1 cellular context compared by ENCODE assay signal in the genomic region with DNA sequence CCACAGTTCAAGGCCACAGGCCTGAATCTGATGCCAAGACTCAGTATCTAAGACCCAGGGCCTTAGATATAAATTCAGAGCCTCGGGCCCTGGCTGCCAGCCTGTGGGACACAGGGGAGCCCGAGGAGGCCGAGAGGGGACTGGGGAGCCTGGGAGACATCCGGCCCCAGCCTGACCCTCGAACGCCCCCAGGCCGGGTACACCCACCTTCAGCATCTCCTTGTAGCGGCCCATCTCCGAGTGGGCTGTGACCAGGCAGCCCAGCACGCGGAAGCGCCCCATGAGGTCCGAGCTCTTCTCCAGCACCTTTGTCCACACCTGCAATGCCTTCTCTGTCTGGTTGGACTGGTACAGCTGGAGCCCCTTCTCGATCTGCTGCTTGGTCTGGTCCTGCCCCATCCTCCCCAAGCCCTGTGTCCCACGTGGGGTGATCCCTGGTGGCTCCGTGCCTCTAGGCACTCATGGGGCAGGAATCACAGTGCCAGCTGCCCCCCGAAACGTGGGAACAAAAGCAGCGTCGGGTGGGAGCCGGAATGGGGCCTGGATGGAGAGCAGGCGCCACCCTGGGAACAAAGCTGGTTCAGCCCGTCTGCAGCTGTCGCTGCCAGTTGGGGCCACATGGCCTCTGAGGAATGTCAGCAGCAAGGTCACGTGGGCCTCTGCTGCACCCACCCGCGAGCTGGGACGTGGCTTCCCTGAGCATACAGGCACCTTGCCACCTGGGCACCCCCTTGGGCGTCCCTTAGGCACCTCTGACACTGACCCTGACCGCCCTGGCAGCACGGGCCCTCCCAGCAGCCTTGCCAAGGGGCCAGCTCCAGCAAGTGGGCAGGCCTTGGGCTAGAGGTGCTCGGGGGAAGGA.
TF ChIP-seq lines count a peak whose summit lies in the region.

A gene (minus strand): TSS at position 571 of the 862 bp plus-strand sequence. CDS start 172 bp downstream, at position 399.

TF ChIP-seq in GM23338, 12 proteins besides CTCF, POLR2A, EP300 and RAD21 (continued from another document):
- TF ChIP-seq, protein P1, sequence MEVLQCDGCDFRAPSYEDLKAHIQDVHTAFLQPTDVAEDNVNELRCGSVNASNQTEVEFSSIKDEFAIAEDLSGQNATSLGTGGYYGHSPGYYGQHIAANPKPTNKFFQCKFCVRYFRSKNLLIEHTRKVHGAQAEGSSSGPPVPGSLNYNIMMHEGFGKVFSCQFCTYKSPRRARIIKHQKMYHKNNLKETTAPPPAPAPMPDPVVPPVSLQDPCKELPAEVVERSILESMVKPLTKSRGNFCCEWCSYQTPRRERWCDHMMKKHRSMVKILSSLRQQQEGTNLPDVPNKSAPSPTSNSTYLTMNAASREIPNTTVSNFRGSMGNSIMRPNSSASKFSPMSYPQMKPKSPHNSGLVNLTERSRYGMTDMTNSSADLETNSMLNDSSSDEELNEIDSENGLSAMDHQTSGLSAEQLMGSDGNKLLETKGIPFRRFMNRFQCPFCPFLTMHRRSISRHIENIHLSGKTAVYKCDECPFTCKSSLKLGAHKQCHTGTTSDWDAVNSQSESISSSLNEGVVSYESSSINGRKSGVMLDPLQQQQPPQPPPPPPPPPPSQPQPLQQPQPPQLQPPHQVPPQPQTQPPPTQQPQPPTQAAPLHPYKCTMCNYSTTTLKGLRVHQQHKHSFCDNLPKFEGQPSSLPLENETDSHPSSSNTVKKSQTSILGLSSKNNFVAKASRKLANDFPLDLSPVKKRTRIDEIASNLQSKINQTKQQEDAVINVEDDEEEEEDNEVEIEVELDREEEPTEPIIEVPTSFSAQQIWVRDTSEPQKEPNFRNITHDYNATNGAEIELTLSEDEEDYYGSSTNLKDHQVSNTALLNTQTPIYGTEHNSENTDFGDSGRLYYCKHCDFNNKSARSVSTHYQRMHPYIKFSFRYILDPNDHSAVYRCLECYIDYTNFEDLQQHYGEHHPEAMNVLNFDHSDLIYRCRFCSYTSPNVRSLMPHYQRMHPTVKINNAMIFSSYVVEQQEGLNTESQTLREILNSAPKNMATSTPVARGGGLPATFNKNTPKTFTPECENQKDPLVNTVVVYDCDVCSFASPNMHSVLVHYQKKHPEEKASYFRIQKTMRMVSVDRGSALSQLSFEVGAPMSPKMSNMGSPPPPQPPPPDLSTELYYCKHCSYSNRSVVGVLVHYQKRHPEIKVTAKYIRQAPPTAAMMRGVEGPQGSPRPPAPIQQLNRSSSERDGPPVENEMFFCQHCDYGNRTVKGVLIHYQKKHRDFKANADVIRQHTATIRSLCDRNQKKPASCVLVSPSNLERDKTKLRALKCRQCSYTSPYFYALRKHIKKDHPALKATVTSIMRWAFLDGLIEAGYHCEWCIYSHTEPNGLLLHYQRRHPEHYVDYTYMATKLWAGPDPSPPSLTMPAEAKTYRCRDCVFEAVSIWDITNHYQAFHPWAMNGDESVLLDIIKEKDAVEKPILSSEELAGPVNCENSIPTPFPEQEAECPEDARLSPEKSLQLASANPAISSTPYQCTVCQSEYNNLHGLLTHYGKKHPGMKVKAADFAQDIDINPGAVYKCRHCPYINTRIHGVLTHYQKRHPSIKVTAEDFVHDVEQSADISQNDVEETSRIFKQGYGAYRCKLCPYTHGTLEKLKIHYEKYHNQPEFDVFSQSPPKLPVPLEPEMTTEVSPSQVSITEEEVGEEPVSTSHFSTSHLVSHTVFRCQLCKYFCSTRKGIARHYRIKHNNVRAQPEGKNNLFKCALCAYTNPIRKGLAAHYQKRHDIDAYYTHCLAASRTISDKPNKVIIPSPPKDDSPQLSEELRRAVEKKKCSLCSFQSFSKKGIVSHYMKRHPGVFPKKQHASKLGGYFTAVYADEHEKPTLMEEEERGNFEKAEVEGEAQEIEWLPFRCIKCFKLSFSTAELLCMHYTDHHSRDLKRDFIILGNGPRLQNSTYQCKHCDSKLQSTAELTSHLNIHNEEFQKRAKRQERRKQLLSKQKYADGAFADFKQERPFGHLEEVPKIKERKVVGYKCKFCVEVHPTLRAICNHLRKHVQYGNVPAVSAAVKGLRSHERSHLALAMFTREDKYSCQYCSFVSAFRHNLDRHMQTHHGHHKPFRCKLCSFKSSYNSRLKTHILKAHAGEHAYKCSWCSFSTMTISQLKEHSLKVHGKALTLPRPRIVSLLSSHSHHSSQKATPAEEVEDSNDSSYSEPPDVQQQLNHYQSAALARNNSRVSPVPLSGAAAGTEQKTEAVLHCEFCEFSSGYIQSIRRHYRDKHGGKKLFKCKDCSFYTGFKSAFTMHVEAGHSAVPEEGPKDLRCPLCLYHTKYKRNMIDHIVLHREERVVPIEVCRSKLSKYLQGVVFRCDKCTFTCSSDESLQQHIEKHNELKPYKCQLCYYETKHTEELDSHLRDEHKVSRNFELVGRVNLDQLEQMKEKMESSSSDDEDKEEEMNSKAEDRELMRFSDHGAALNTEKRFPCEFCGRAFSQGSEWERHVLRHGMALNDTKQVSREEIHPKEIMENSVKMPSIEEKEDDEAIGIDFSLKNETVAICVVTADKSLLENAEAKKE (CRISPR knock-in tag; IDR thresholded peaks at IDR 0.05): no peak
- no peak for TF ChIP-seq STAT1 (IDR thresholded peaks at IDR 0.05; ENCODE audit: unreplicated experiment)
